ENCODE assay signal across 14 cellular contexts in genomic region chr17:11980813-11981212, GRCh38. TPM values are rescaled to one million over a fixed set of nuclear protein-coding genes. Genes with fewer than 3 reads are reported as not detected.
DNase-seq lines count a peak whose midpoint lies in the region; ATAC-seq and TF ChIP-seq lines count a peak whose summit lies in the region.
"Had no signal": no experiment of that assay in that cellular context is flagged by ENCODE, and none has a peak within 500 bp of the region (broad histone marks: within the 10 kb centered on the region; RNA-seq: fewer than 3 reads in every experiment).

No MANE protein-coding gene starts in this region.

- peaks cover 51% of the 10 kb centered on the region for H3K36me3 Mint-ChIP-seq in GM23338 (ENCODE audit: low read depth)
- H3K36me3 Mint-ChIP-seq in glutamatergic neuron (ENCODE audit: unreplicated experiment): peaks cover 12% of the 10 kb centered on the region

- H3K27ac Mint-ChIP-seq in GM23338 (no peak overlapping the region), glutamatergic neuron (ENCODE audit: unreplicated experiment) (no peak overlapping the region)
- H3K27ac Mint-ChIP-seq: activated CD4-positive, alpha-beta memory T cell treated with anti-CD3 and anti-CD28 coated beads, Interleukin-2, amount 10 ng/mL, durations not matched to agents 7 days and 5 days had no signal

- ATAC-seq in GM23338: no peak; the same call in 2 of the 3 replicates
- ATAC-seq in left lung: no peak
- ATAC-seq in HG02798 (IDR thresholded peaks at IDR 0.05; ENCODE audit: poor library complexity, unreplicated experiment): no peak
- ATAC-seq: right lobe of liver had no signal

- no peaks in the 10 kb centered on the region for H3K9me3 ChIP-seq in left lung
- H3K9me3 ChIP-seq: esophagus muscularis mucosa, right lobe of liver had no signal

- H3K4me3 ChIP-seq in AG09309 (ENCODE audit: control insufficient read depth, low read depth, low read length) (no peak overlapping the region), GM23338 (no peak overlapping the region), left lung (no peak overlapping the region)
- H3K4me3 ChIP-seq: esophagus muscularis mucosa, right lobe of liver had no signal

- no peak overlapping the region for H2AFZ ChIP-seq in GM23338

- H3K27ac ChIP-seq in GM23338 (ENCODE audit: low read depth): no peak overlapping the region
- no peak overlapping the region for H3K27ac ChIP-seq in left lung
- H3K27ac ChIP-seq: esophagus muscularis mucosa, right lobe of liver had no signal

- H3K9me3 Mint-ChIP-seq in GM23338: no peaks in the 10 kb centered on the region
- no peaks in the 10 kb centered on the region for H3K9me3 Mint-ChIP-seq in glutamatergic neuron (ENCODE audit: unreplicated experiment)
- H3K9me3 Mint-ChIP-seq: activated CD4-positive, alpha-beta memory T cell treated with anti-CD3 and anti-CD28 coated beads, Interleukin-2, amount 10 ng/mL, durations not matched to agents 7 days and 5 days; CD4-positive, alpha-beta memory T cell had no signal

- H3K27me3 Mint-ChIP-seq in GM23338 (ENCODE audit: insufficient read depth, low read depth, poor library complexity) (peaks cover 5% of the 10 kb centered on the region), glutamatergic neuron (ENCODE audit: unreplicated experiment) (no peaks in the 10 kb centered on the region)
- H3K27me3 Mint-ChIP-seq: activated CD4-positive, alpha-beta memory T cell treated with anti-CD3 and anti-CD28 coated beads, Interleukin-2, amount 10 ng/mL, durations not matched to agents 7 days and 5 days; CD4-positive, alpha-beta memory T cell had no signal

- H3K27me3 ChIP-seq in GM23338 (ENCODE audit: insufficient read depth) (no peaks in the 10 kb centered on the region), left lung (no peaks in the 10 kb centered on the region)
- H3K27me3 ChIP-seq: esophagus muscularis mucosa, right lobe of liver had no signal

- H3K4me1 Mint-ChIP-seq in GM23338 (peaks cover 24% of the 10 kb centered on the region; the same call in 2 of the 3 replicates), glutamatergic neuron (ENCODE audit: low read depth, unreplicated experiment) (no peaks in the 10 kb centered on the region)
- H3K4me1 Mint-ChIP-seq: activated CD4-positive, alpha-beta memory T cell treated with anti-CD3 and anti-CD28 coated beads, Interleukin-2, amount 10 ng/mL, durations not matched to agents 7 days and 5 days had no signal

- TF ChIP-seq CTCF in AG09309 (IDR thresholded peaks at IDR 0.05; ENCODE audit: control insufficient read depth, insufficient read depth, low read depth, low read length, missing control alignments) (peak; percentile 24), GM23338 (conservative IDR thresholded peaks at IDR 0.05; ENCODE audit: low read depth in 2 of 2) (peak; percentile 33 to 63), glutamatergic neuron (IDR thresholded peaks at IDR 0.05; ENCODE audit: partially characterized antibody, unreplicated experiment) (peak; percentile 29), left lung (IDR thresholded peaks at IDR 0.05) (no peak)

- intact Hi-C loops in left lung (cut with DNase I): no loop called here

- no peak overlapping the region for H3K4me3 Mint-ChIP-seq in GM23338
- no peak overlapping the region for H3K4me3 Mint-ChIP-seq in glutamatergic neuron (ENCODE audit: unreplicated experiment)
- H3K4me3 Mint-ChIP-seq: activated CD4-positive, alpha-beta memory T cell treated with anti-CD3 and anti-CD28 coated beads, Interleukin-2, amount 10 ng/mL, durations not matched to agents 7 days and 5 days; CD4-positive, alpha-beta memory T cell had no signal

- no peaks in the 10 kb centered on the region for H3K79me2 ChIP-seq in GM23338 (replicated peaks; ENCODE audit: insufficient read depth)

- no peak overlapping the region for H3K4me2 ChIP-seq in GM23338

- H3K36me3 ChIP-seq in GM23338 (ENCODE audit: insufficient read depth): peaks cover 9% of the 10 kb centered on the region; the same call in 1 of the 2 replicates
- peaks cover 0 to 57% of the 10 kb centered on the region in 2 donors for H3K36me3 ChIP-seq in left lung

- H3K9me2 ChIP-seq in GM23338 (ENCODE audit: insufficient read depth): 0 out of 2 replicates have a peak, but pooled peaks cover 3% of the 10 kb centered on the region

- peaks cover 19% of the 10 kb centered on the region; the same call in 1 of the 2 replicates for H3K4me1 ChIP-seq in GM23338 (ENCODE audit: insufficient read depth)
- no peaks in the 10 kb centered on the region for H3K4me1 ChIP-seq in left lung
- H3K4me1 ChIP-seq: esophagus muscularis mucosa, right lobe of liver had no signal

- H3F3A ChIP-seq in GM23338 (replicated peaks; ENCODE audit: low read depth): no peaks in the 10 kb centered on the region

- no peaks in the 10 kb centered on the region for H4K20me1 ChIP-seq in GM23338 (replicated peaks; ENCODE audit: insufficient read depth)

- no peak for DNase-seq in AG09309 (ENCODE audit: low read depth)
- peak; percentile 36 for DNase-seq in GM23338 (ENCODE audit: low spot score)
- peak; percentile 7 for DNase-seq in amniotic epithelial cell (ENCODE audit: low read depth)
- no peak for DNase-seq in glutamatergic neuron
- DNase-seq in NCI-H774 (lab: John Stamatoyannopoulos, UW): no peak
- no peak for DNase-seq in left lung
- no peak for DNase-seq in activated CD4-positive, CD25-positive, alpha-beta regulatory T cell treated with anti-CD3 and anti-CD28 coated beads, Interleukin-2, amount 50 U/mL, for 72 hours
- DNase-seq: activated CD4-positive, alpha-beta memory T cell treated with anti-CD3 and anti-CD28 coated beads, Interleukin-2, amount 10 ng/mL, durations not matched to agents 7 days and 5 days; CD4-positive, alpha-beta memory T cell; NCI-H1048; NCI-H345; right lobe of liver had no signal

TF ChIP-seq in GM23338, 12 proteins besides CTCF, POLR2A, EP300 and RAD21 (continues in another document):
- TF ChIP-seq ZNF331 (CRISPR knock-in tag; IDR thresholded peaks at IDR 0.05; ENCODE audit: low read depth) (no peak), ZNF462 (CRISPR knock-in tag; IDR thresholded peaks at IDR 0.05) (no peak), CREB1 (CRISPR knock-in tag; IDR thresholded peaks at IDR 0.05; ENCODE audit: low read depth) (no peak)

RNA-seq across cellular contexts. Expression of gene ZNF18, which starts 16.5 kb away (rescaled TPM):
- total RNA-seq in GM23338 (2014; rRNA removed; shearing (Covaris generic)): 9.2 and 9.8 TPM in 2 replicates
- polyA plus RNA-seq in GM23338 (2016; fragmentation: Nextera tagmentation; extraction: Ambion mirVana): 5.9 TPM in 2 replicates
- total RNA-seq in glutamatergic neuron (ENCODE audit: unreplicated experiment) (4.0 TPM), left lung (1 to 10 TPM; 6.2 to 7.0 TPM)

RNA-seq across cellular contexts. Expression of gene MAP2K4, which starts 39.9 kb away (rescaled TPM):
- 36.4 and 36.9 TPM in 2 replicates for total RNA-seq in GM23338 (2014; rRNA removed; shearing (Covaris generic))
- polyA plus RNA-seq in GM23338 (2016; fragmentation: Nextera tagmentation; extraction: Ambion mirVana): 23.3 and 25.3 TPM in 2 replicates
- total RNA-seq in glutamatergic neuron (ENCODE audit: unreplicated experiment) (35.4 TPM), left lung (10 to 100 TPM; 29.4 to 32.2 TPM)

Comparison
In these comparisons a context has a peak if more than half of its experiments do, and no peak if none do; other contexts are left out.
1. DNase-seq: peak in GM23338 (single experiment) and amniotic epithelial cell (single experiment); none in AG09309 (single experiment), glutamatergic neuron (single experiment), NCI-H774 (single experiment), left lung (0 of 2) and activated CD4-positive, CD25-positive, alpha-beta regulatory T cell treated with anti-CD3 and anti-CD28 coated beads, Interleukin-2, amount 50 U/mL, for 72 hours (single experiment).
2. CTCF ChIP-seq: peak in AG09309 (single experiment), GM23338 (2 of 2) and glutamatergic neuron (single experiment); none in left lung (0 of 2).